21 cellular contexts compared by ENCODE assay signal in the genomic region with DNA sequence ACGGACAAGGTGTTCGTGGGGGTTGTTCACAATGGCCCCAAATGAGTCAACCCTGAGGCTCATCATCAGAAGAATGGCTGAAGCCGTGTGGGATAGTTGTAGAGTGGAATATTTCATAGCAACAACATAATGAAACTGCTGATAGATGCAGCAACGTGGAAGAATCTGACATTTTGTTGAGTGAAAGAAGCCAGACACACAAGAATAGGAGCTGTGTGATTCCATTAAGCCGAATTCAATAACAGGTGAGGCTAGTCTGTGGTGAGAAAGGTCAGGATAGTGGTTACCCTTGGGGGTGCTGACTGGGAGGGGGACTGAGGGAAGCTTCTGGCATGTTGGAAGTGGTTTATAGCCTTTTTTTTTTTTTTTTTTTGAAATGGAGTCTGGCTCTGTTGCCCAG.
"Had no signal": no experiment of that assay in that cellular context is flagged by ENCODE, and none has a peak within 500 bp of the region (broad histone marks: within the 10 kb centered on the region; RNA-seq: fewer than 3 reads in every experiment).

No MANE protein-coding gene starts in this region.

- FAIRE-seq: astrocyte, bronchial epithelial cell, endometrium, kidney had no signal

- H3K27ac ChIP-seq: lower lobe of right lung, prostate gland, SJCRH30 had no signal

- H3K9me3 Mint-ChIP-seq: activated CD4-positive, alpha-beta memory T cell treated with anti-CD3 and anti-CD28 coated beads, Interleukin-2, amount 10 ng/mL, durations not matched to agents 7 days and 5 days; activated naive CD4-positive, alpha-beta T cell treated with anti-CD3 and anti-CD28 coated beads, Interleukin-2, amount 50 U/mL, for 72 hours; naive thymus-derived CD8-positive, alpha-beta T cell; stimulated activated effector memory CD8-positive, alpha-beta T cell treated with anti-CD3 and anti-CD28 coated beads, Interleukin-12 subunit alpha, Interleukin-12 subunit beta, amount 100 ng/mL, for 72 hours; stimulated activated naive CD8-positive, alpha-beta T cell treated with anti-CD3 and anti-CD28 coated beads, Interleukin-15, amount 100 ng/mL, for 72 hours; T-helper 1 cell treated with Interleukin-12 subunit alpha and Interleukin-12 subunit beta and Interleukin-4 antibody, amounts not matched to agents 30 μg/mL and 1 μg/mL, for 36 hours had no signal

- H3K4me3 ChIP-seq: coronary artery, heart right ventricle, lower lobe of right lung, prostate gland, SJCRH30, tibial artery had no signal

- H3K9me3 ChIP-seq: heart right ventricle, lower lobe of right lung, prostate gland, SJCRH30, tibial artery had no signal

- H3K36me3 ChIP-seq: lower lobe of right lung, prostate gland, SJCRH30, tibial artery had no signal

- H3K4me1 ChIP-seq: SJCRH30 had no signal

- H3K36me3 Mint-ChIP-seq: activated naive CD4-positive, alpha-beta T cell treated with anti-CD3 and anti-CD28 coated beads, Interleukin-2, amount 50 U/mL, for 72 hours; stimulated activated effector memory CD8-positive, alpha-beta T cell treated with anti-CD3 and anti-CD28 coated beads, Interleukin-12 subunit alpha, Interleukin-12 subunit beta, amount 100 ng/mL, for 72 hours had no signal

- ATAC-seq: activated naive CD4-positive, alpha-beta T cell treated with anti-CD3 and anti-CD28 coated beads, Interleukin-2, amount 50 U/mL, for 72 hours; heart right ventricle; lower lobe of right lung; naive thymus-derived CD8-positive, alpha-beta T cell; stimulated activated effector memory CD8-positive, alpha-beta T cell treated with anti-CD3 and anti-CD28 coated beads, Interleukin-12 subunit alpha, Interleukin-12 subunit beta, amount 100 ng/mL, for 72 hours; stimulated activated naive CD8-positive, alpha-beta T cell treated with anti-CD3 and anti-CD28 coated beads, Interleukin-15, amount 100 ng/mL, for 72 hours had no signal

- H3K27ac Mint-ChIP-seq: activated CD4-positive, alpha-beta memory T cell treated with anti-CD3 and anti-CD28 coated beads, Interleukin-2, amount 10 ng/mL, durations not matched to agents 7 days and 5 days; activated naive CD4-positive, alpha-beta T cell treated with anti-CD3 and anti-CD28 coated beads, Interleukin-2, amount 50 U/mL, for 72 hours; naive thymus-derived CD8-positive, alpha-beta T cell; stimulated activated effector memory CD8-positive, alpha-beta T cell treated with anti-CD3 and anti-CD28 coated beads, Interleukin-12 subunit alpha, Interleukin-12 subunit beta, amount 100 ng/mL, for 72 hours; stimulated activated naive CD8-positive, alpha-beta T cell treated with anti-CD3 and anti-CD28 coated beads, Interleukin-15, amount 100 ng/mL, for 72 hours; T-helper 1 cell treated with Interleukin-12 subunit alpha and Interleukin-12 subunit beta and Interleukin-4 antibody, amounts not matched to agents 30 μg/mL and 1 μg/mL, for 36 hours had no signal

- H3K27me3 ChIP-seq: heart right ventricle, SJCRH30, tibial artery had no signal

- H3K4me3 Mint-ChIP-seq: activated CD4-positive, alpha-beta memory T cell treated with anti-CD3 and anti-CD28 coated beads, Interleukin-2, amount 10 ng/mL, durations not matched to agents 7 days and 5 days; naive thymus-derived CD8-positive, alpha-beta T cell; stimulated activated effector memory CD8-positive, alpha-beta T cell treated with anti-CD3 and anti-CD28 coated beads, Interleukin-12 subunit alpha, Interleukin-12 subunit beta, amount 100 ng/mL, for 72 hours; stimulated activated naive CD8-positive, alpha-beta T cell treated with anti-CD3 and anti-CD28 coated beads, Interleukin-15, amount 100 ng/mL, for 72 hours; T-helper 1 cell treated with Interleukin-12 subunit alpha and Interleukin-12 subunit beta and Interleukin-4 antibody, amounts not matched to agents 30 μg/mL and 1 μg/mL, for 36 hours had no signal

- DNase-seq: activated CD4-positive, alpha-beta memory T cell treated with anti-CD3 and anti-CD28 coated beads, Interleukin-2, amount 10 ng/mL, durations not matched to agents 7 days and 5 days; activated CD4-positive, alpha-beta T cell treated with anti-CD3 and anti-CD28 coated beads for 48 hours; activated T-cell treated with anti-CD3 and anti-CD28 coated beads for 4 hours; cerebellar nuclear complex; effector CD4-positive, alpha-beta T cell; heart right ventricle; kidney; naive thymus-derived CD8-positive, alpha-beta T cell; SJCRH30; stimulated activated CD4-positive, alpha-beta T cell treated with anti-CD3 and anti-CD28 coated beads, Interleukin-2, amount 100 ng/mL, for 24 hours; stimulated activated naive CD8-positive, alpha-beta T cell treated with anti-CD3 and anti-CD28 coated beads, Interleukin-15, amount 100 ng/mL, for 72 hours had no signal
